In the genomic region with DNA sequence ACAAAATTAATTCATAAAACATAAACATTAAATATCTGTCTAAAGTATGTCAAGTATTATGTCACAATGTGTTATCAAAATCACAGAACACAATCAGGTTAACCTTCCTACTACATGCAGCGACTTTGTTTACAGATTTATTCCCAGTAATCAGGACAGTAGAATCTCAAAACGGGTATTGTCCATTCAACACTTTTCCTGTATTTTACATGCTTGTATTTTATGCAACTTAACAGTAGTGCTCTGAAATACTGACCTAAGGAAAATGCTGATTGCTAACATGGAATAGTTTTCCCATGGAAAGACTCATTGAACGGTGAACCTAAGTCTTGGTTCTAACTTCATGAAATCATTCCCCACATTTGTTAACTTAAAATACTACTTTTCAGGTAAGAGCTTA, we compare ENCODE assay signal across 1 cellular context.
TF ChIP-seq lines count a peak whose summit lies in the region.

No MANE protein-coding gene starts in this region.

TF ChIP-seq in SK-N-SH treated with all-trans-retinoic acid at 6 μM for 48 hours, 23 proteins besides CTCF, POLR2A, EP300 and RAD21 (continued from another document):
- TF ChIP-seq PATZ1 (CRISPR knock-in tag; IDR thresholded peaks at IDR 0.05; ENCODE audit: borderline replicate concordance) (no peak), ZFP30 (CRISPR knock-in tag; IDR thresholded peaks at IDR 0.05) (no peak), GLIS3 (CRISPR knock-in tag; IDR thresholded peaks at IDR 0.05) (no peak), ZFP3 (CRISPR knock-in tag; IDR thresholded peaks at IDR 0.05) (no peak), CSDC2 (CRISPR knock-in tag; IDR thresholded peaks at IDR 0.05) (no peak), ESRRG (CRISPR knock-in tag; IDR thresholded peaks at IDR 0.05) (no peak), TCF4 (CRISPR knock-in tag; IDR thresholded peaks at IDR 0.05; ENCODE audit: borderline replicate concordance) (no peak), TOX (CRISPR knock-in tag; IDR thresholded peaks at IDR 0.05; ENCODE audit: borderline replicate concordance) (no peak), BACH2 (CRISPR knock-in tag; IDR thresholded peaks at IDR 0.05; ENCODE audit: borderline replicate concordance) (no peak), ISL1 (CRISPR knock-in tag; IDR thresholded peaks at IDR 0.05) (no peak), ZNF565 (CRISPR knock-in tag; conservative IDR thresholded peaks at IDR 0.05; ENCODE audit: low read depth) (no peak), ZNF70 (CRISPR knock-in tag; IDR thresholded peaks at IDR 0.05) (no peak), ZC3H10 (CRISPR knock-in tag; IDR thresholded peaks at IDR 0.05) (no peak)
- TF ChIP-seq, protein P1, sequence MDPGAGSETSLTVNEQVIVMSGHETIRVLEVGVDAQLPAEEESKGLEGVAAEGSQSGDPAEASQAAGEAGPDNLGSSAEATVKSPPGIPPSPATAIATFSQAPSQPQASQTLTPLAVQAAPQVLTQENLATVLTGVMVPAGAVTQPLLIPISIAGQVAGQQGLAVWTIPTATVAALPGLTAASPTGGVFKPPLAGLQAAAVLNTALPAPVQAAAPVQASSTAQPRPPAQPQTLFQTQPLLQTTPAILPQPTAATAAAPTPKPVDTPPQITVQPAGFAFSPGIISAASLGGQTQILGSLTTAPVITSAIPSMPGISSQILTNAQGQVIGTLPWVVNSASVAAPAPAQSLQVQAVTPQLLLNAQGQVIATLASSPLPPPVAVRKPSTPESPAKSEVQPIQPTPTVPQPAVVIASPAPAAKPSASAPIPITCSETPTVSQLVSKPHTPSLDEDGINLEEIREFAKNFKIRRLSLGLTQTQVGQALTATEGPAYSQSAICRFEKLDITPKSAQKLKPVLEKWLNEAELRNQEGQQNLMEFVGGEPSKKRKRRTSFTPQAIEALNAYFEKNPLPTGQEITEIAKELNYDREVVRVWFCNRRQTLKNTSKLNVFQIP (CRISPR knock-in tag; IDR thresholded peaks at IDR 0.05; ENCODE audit: borderline replicate concordance, low read depth): no peak
- TF ChIP-seq, protein P2, sequence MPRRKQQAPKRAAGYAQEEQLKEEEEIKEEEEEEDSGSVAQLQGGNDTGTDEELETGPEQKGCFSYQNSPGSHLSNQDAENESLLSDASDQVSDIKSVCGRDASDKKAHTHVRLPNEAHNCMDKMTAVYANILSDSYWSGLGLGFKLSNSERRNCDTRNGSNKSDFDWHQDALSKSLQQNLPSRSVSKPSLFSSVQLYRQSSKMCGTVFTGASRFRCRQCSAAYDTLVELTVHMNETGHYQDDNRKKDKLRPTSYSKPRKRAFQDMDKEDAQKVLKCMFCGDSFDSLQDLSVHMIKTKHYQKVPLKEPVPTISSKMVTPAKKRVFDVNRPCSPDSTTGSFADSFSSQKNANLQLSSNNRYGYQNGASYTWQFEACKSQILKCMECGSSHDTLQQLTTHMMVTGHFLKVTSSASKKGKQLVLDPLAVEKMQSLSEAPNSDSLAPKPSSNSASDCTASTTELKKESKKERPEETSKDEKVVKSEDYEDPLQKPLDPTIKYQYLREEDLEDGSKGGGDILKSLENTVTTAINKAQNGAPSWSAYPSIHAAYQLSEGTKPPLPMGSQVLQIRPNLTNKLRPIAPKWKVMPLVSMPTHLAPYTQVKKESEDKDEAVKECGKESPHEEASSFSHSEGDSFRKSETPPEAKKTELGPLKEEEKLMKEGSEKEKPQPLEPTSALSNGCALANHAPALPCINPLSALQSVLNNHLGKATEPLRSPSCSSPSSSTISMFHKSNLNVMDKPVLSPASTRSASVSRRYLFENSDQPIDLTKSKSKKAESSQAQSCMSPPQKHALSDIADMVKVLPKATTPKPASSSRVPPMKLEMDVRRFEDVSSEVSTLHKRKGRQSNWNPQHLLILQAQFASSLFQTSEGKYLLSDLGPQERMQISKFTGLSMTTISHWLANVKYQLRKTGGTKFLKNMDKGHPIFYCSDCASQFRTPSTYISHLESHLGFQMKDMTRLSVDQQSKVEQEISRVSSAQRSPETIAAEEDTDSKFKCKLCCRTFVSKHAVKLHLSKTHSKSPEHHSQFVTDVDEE (CRISPR knock-in tag; IDR thresholded peaks at IDR 0.05): no peak
TF ChIP-seq in SK-N-SH treated with all-trans-retinoic acid at 6 μM for 48 hours: peak in this region for 0.
